Comparison of ENCODE assay signal across 2 cellular contexts in the genomic region with DNA sequence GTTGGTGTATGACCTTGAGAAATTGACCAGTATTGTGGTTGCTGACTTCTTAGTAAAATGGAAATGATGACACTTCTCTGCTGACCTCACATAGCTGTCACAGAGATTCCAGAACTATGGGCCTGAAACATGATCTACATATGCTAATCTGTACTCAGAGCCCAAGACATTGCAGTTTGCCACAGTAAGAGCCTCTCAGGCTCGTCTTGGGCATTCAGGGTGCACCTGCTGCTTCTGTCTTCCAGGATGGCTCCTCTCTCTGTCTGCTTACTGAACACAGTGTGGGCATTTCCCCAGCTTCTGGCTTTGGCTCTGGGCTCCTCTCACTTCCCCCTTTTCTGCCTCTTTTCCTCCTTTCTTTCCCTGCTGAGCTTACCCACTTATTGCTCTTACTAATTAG.
TF ChIP-seq lines count a peak whose summit lies in the region.

No MANE protein-coding gene starts in this region.

TF ChIP-seq in GM12891, 5 proteins besides CTCF, POLR2A, EP300 and RAD21:
- TF ChIP-seq SPI1 (IDR thresholded peaks at IDR 0.05; ENCODE audit: low read depth, low read length) (peak; percentile 63), POU2F2 (IDR thresholded peaks at IDR 0.05; ENCODE audit: low read depth, low read length) (no peak)
TF ChIP-seq in GM12891: peak in this region for 1.

TF ChIP-seq in K562, 482 proteins besides CTCF, POLR2A, EP300 and RAD21:
- no peak for TF ChIP-seq ZNF12 (CRISPR knock-in tag; IDR thresholded peaks at IDR 0.05)
- TF ChIP-seq MED1 (CRISPR knock-in tag; IDR thresholded peaks at IDR 0.05; ENCODE audit: borderline replicate concordance), result no peak
- peak; percentile 56; the same call in 1 of the 2 replicates for TF ChIP-seq ESRRA (IDR thresholded peaks at IDR 0.05; ENCODE audit: borderline replicate concordance, low read depth)
- no peak for TF ChIP-seq CEBPG (CRISPR knock-in tag; IDR thresholded peaks at IDR 0.05)
- peak in 1 of 2 experiments; percentile 49; a peak in 2 of 4 replicates for TF ChIP-seq CEBPG (tag; conservative IDR thresholded peaks at IDR 0.05 in 1 of 2, IDR thresholded peaks at IDR 0.05 in 1 of 2)
- no peak for TF ChIP-seq ZKSCAN8 (CRISPR knock-in tag; IDR thresholded peaks at IDR 0.05)
- no peak for TF ChIP-seq MTA1 (IDR thresholded peaks at IDR 0.05; ENCODE audit: borderline replicate concordance)
- TF ChIP-seq, protein P1, sequence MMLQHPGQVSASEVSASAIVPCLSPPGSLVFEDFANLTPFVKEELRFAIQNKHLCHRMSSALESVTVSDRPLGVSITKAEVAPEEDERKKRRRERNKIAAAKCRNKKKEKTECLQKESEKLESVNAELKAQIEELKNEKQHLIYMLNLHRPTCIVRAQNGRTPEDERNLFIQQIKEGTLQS (IDR thresholded peaks at IDR 0.05), result peak; percentile 49; the same call in 1 of the 2 replicates
- TF ChIP-seq, protein P1 (CRISPR knock-in tag; conservative IDR thresholded peaks at IDR 0.05), result no peak
